Comparison of ENCODE assay signal across 11 cellular contexts in the genomic region with DNA sequence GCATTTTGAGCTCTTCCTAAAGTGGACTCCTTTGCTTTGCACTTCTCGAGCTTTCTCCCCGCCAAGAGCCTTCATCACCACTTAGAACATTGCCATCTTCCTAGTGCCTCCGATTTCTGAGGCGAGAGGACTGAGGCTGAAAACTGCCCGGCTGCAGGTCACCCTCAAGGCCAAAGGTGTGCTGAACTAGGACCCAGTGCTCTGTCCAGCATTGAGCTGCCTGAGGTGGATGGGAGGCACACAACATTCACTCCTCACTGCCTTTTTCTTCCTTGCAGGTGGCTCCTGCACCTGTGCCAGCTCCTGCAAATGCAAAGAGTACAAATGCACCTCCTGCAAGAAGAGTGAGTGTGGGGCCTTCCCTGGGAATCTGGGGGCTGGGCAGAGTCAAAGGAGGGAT. TPM values are rescaled to one million over a fixed set of nuclear protein-coding genes. Genes with fewer than 3 reads are reported as not detected.
DNase-seq lines count a peak whose midpoint lies in the region; ATAC-seq and TF ChIP-seq lines count a peak whose summit lies in the region.
"Had no signal": no experiment of that assay in that cellular context is flagged by ENCODE, and none has a peak within 500 bp of the region (broad histone marks: within the 10 kb centered on the region; RNA-seq: fewer than 3 reads in every experiment).

No MANE protein-coding gene starts in this region.

- DNase-seq in choroid plexus epithelial cell (ENCODE audit: low read depth) (no peak), prostate gland (ENCODE audit: low spot score) (no peak), NCI-H526 (lab: John Stamatoyannopoulos, UW) (no peak), NCI-H1436 treated with DMSO at 0.1 percent for 48 hours (lab: John Stamatoyannopoulos, UW) (no peak)
- no peak for DNase-seq in naive thymus-derived CD4-positive, alpha-beta T cell

- H3K4me3 Mint-ChIP-seq in IgD-negative memory B cell, result peak overlapping the region; percentile 57 to 86 (median 76)
- H3K4me3 Mint-ChIP-seq in naive thymus-derived CD4-positive, alpha-beta T cell, result peak overlapping the region; percentile 60 to 84 (median 80)

- H3K36me3 ChIP-seq in naive thymus-derived CD4-positive, alpha-beta T cell (ENCODE audit: control insufficient read depth in 2 of 3, insufficient read depth in 3 of 3, low read length in 3 of 3), result no peaks in the 10 kb centered on the region
- no peaks in the 10 kb centered on the region for H3K36me3 ChIP-seq in prostate gland
- H3K36me3 ChIP-seq: HAP-1 had no signal

- H3K9me3 ChIP-seq in naive thymus-derived CD4-positive, alpha-beta T cell (ENCODE audit: control insufficient read depth in 2 of 3, low read length in 3 of 3), result no peaks in the 10 kb centered on the region
- H3K9me3 ChIP-seq in prostate gland, result no peaks in the 10 kb centered on the region
- H3K9me3 ChIP-seq: HAP-1 had no signal

- no peaks in the 10 kb centered on the region for H3K36me3 Mint-ChIP-seq in IgD-negative memory B cell
- H3K36me3 Mint-ChIP-seq in naive thymus-derived CD4-positive, alpha-beta T cell, result no peaks in the 10 kb centered on the region

- ATAC-seq in naive thymus-derived CD4-positive, alpha-beta T cell, result no peak
- ATAC-seq in HG02870 (IDR thresholded peaks at IDR 0.05; ENCODE audit: unreplicated experiment), result no peak

- peaks cover 11 to 16% of the 10 kb centered on the region in 2 donors for H3K4me1 ChIP-seq in naive thymus-derived CD4-positive, alpha-beta T cell (ENCODE audit: control insufficient read depth in 2 of 2, insufficient read depth in 2 of 2, low read length in 2 of 2)
- H3K4me1 ChIP-seq in prostate gland (replicated peaks), result peaks cover 4% of the 10 kb centered on the region
- H3K4me1 ChIP-seq: HAP-1 had no signal

- peak; percentile 46 for TF ChIP-seq CTCF in C4-2B (conservative IDR thresholded peaks at IDR 0.05)
- TF ChIP-seq CTCF in choroid plexus epithelial cell (conservative IDR thresholded peaks at IDR 0.05; ENCODE audit: low read depth, low read length), result no peak
- no peak for TF ChIP-seq CTCF in prostate gland (IDR thresholded peaks at IDR 0.05)

- TF ChIP-seq POLR2A in prostate gland (IDR thresholded peaks at IDR 0.05), result no peak

- peaks cover 7 to 10% (median 8%) of the 10 kb centered on the region in 3 donors for H3K4me1 Mint-ChIP-seq in IgD-negative memory B cell
- H3K4me1 Mint-ChIP-seq in naive thymus-derived CD4-positive, alpha-beta T cell, result peaks cover 15 to 28% (median 23%) of the 10 kb centered on the region in 7 donors

- CTCF ChIA-PET in naive thymus-derived CD4-positive, alpha-beta T cell (lab: Charles Lee), result interaction anchor here (1.0 to 2.5 kb wide), 8 partner anchors 19 to 67 kb away, joined by 3 to 10 read pairs (median 6); a partner anchor contains a TSS

- no peaks in the 10 kb centered on the region for H3K9me3 Mint-ChIP-seq in IgD-negative memory B cell
- H3K9me3 Mint-ChIP-seq in naive thymus-derived CD4-positive, alpha-beta T cell, result peaks cover 0 to 2% (median 0%) of the 10 kb centered on the region in 11 donors

- peak overlapping the region in 2 of 3 donors; percentile 23 to 57 for H3K27ac Mint-ChIP-seq in IgD-negative memory B cell
- H3K27ac Mint-ChIP-seq in naive thymus-derived CD4-positive, alpha-beta T cell, result peak overlapping the region in 6 of 9 donors; percentile 32 to 85 (median 54)

- H3K27me3 ChIP-seq in naive thymus-derived CD4-positive, alpha-beta T cell (ENCODE audit: control insufficient read depth in 2 of 2, insufficient read depth in 2 of 2, low read length in 2 of 2), result peaks cover 2 to 4% of the 10 kb centered on the region in 2 donors
- no peaks in the 10 kb centered on the region for H3K27me3 ChIP-seq in prostate gland (replicated peaks; ENCODE audit: insufficient read depth)

- POLR2A ChIA-PET in naive thymus-derived CD4-positive, alpha-beta T cell (lab: Charles Lee), result interaction anchor here (0.9 to 1.7 kb wide), 7 partner anchors 9 to 39 kb away, joined by 3 to 9 read pairs (median 5); a partner anchor contains a TSS

- intact Hi-C loops in naive thymus-derived CD4-positive, alpha-beta T cell (cut with micrococcal nuclease), result loop anchor here (1.0 to 5.0 kb wide), 12 partner anchors 13 to 130 kb away; a partner anchor contains a TSS
- intact Hi-C loops in prostate gland (cut with DNase I), result no loop called here

- peak overlapping the region; percentile 48 for H3K4me3 ChIP-seq in choroid plexus epithelial cell (ENCODE audit: low read depth, low read length)
- H3K4me3 ChIP-seq in naive thymus-derived CD4-positive, alpha-beta T cell (ENCODE audit: low read length), result peak overlapping the region; percentile 48
- H3K4me3 ChIP-seq in prostate gland, result peak overlapping the region in 1 of 2 donors; percentile 19
- H3K4me3 ChIP-seq: HAP-1 had no signal

- WGBS in prostate gland, result 52% methylated on average over 5 of the region's 5 CpGs

- H3K27ac ChIP-seq in C4-2B, result peak overlapping the region; percentile 45; the same call in 1 of the 2 replicates
- H3K27ac ChIP-seq in naive thymus-derived CD4-positive, alpha-beta T cell (ENCODE audit: low read depth, low read length), result peak overlapping the region; percentile 40
- H3K27ac ChIP-seq in prostate gland, result no peak overlapping the region

- peaks cover 41% of the 10 kb centered on the region for H3K27me3 Mint-ChIP-seq in IgD-negative memory B cell
- peaks cover 23 to 84% (median 34%) of the 10 kb centered on the region in 5 donors for H3K27me3 Mint-ChIP-seq in naive thymus-derived CD4-positive, alpha-beta T cell

RNA-seq across cellular contexts. Expression of a gene that starts 5.4 kb away (rescaled TPM):
- not detected for polyA plus RNA-seq in IgD-negative memory B cell
- under 1 TPM in 1 of 5 experiments, not detected in 4; 0.92 TPM for total RNA-seq in naive thymus-derived CD4-positive, alpha-beta T cell
- not detected for polyA plus RNA-seq in naive thymus-derived CD4-positive, alpha-beta T cell
- total RNA-seq in prostate gland, result 1 to 10 TPM in 1 of 2 donors, not detected in 1; 6.9 TPM
- total RNA-seq: glomerular endothelial cell had no signal

RNA-seq across cellular contexts. Expression of a gene that starts 7.9 kb away (rescaled TPM):
- polyA plus RNA-seq in IgD-negative memory B cell, result not detected
- not detected for total RNA-seq in naive thymus-derived CD4-positive, alpha-beta T cell
- polyA plus RNA-seq in naive thymus-derived CD4-positive, alpha-beta T cell, result not detected
- total RNA-seq in prostate gland, result not detected
- total RNA-seq: glomerular endothelial cell, omental fat pad had no signal

RNA-seq across cellular contexts. Expression of a gene that starts 11.4 kb away (rescaled TPM):
- not detected for polyA plus RNA-seq in IgD-negative memory B cell
- total RNA-seq in naive thymus-derived CD4-positive, alpha-beta T cell, result not detected
- polyA plus RNA-seq in naive thymus-derived CD4-positive, alpha-beta T cell, result not detected
- total RNA-seq in prostate gland, result 10 to 100 TPM; 14.8 to 37.4 TPM
- total RNA-seq: glomerular endothelial cell had no signal

RNA-seq across cellular contexts. Expression of a gene that starts 13.9 kb away (rescaled TPM):
- polyA plus RNA-seq in IgD-negative memory B cell, result 9.7 TPM
- 10 to 100 TPM in 1 of 5 experiments, 1 to 10 TPM in 4; 5.6 to 20.6 (median 8.7) TPM for total RNA-seq in naive thymus-derived CD4-positive, alpha-beta T cell
- polyA plus RNA-seq in naive thymus-derived CD4-positive, alpha-beta T cell, result 10 to 100 TPM; 22.1 to 42.4 TPM
- 10 to 100 TPM; 18.5 to 37.3 TPM for total RNA-seq in prostate gland
- total RNA-seq: glomerular endothelial cell had no signal

RNA-seq across cellular contexts. Expression of a gene that starts 18.3 kb away (rescaled TPM):
- 0.49 TPM for polyA plus RNA-seq in IgD-negative memory B cell
- 100 to 1,000 TPM in 1 of 5 experiments, 1 to 10 TPM in 1, under 1 TPM in 2, not detected in 1; 0.45 to 166 (median 2.5) TPM for total RNA-seq in naive thymus-derived CD4-positive, alpha-beta T cell
- 1 to 10 TPM; 3.5 to 5.2 TPM for polyA plus RNA-seq in naive thymus-derived CD4-positive, alpha-beta T cell
- total RNA-seq in prostate gland, result 100 to 1,000 TPM; 110 to 339 TPM

Comparison
In these comparisons a context has a peak if more than half of its experiments do, and no peak if none do; other contexts are left out.
1. H3K27ac ChIP-seq: peak in C4-2B (single experiment) and naive thymus-derived CD4-positive, alpha-beta T cell (single experiment); none in prostate gland (0 of 2).
2. RNA of a gene that starts 11.4 kb away (total RNA-seq): 14.8 to 37.4 TPM in prostate gland; not detected in naive thymus-derived CD4-positive, alpha-beta T cell; every median in the first group is over 10 times any median in the second.